ENCODE assay signal across 8 cellular contexts in the genomic region with DNA sequence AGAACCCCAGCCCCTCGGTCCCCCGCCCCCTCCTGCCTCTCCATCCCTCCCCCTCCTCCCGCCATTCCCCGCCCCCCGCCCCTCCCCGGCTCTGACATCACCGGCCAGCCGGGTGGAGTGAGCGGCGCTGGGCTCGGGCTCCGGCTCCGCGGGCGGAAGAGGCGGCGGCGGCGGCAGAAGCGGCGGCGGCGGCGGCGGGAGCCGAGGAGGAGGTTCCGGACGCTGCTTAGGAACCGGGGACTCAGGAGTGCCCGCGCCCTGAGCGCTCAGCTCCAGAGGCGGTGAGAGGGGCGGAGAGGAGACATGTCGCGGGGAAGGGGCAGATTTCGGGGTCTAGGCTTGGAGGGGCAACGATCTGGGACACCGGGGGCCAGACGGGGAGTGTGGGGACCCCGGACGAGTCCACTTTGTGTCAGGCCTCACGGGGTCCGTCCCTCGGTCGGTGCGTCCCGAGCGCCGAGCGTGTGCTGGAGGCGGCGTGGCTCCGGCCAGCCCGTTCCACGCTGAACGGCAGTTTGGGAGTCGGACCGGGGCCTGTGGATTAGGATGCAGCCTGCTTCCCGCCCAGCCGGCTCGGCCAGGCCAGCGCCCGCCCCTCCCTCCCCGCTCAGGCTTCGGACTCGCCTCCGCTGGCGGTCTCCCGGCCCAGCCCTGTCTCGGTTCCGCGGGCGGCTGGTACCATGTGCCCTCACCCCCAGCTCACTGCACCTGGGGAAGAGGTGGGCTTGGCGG. TPM values are rescaled to one million over a fixed set of nuclear protein-coding genes. Genes with fewer than 3 reads are reported as not detected.
A peak's percentile ranks its signal among the peaks of the same experiment; 100 is the strongest.
DNase-seq lines count a peak whose midpoint lies in the region; ATAC-seq and TF ChIP-seq lines count a peak whose summit lies in the region.

A gene with protein sequence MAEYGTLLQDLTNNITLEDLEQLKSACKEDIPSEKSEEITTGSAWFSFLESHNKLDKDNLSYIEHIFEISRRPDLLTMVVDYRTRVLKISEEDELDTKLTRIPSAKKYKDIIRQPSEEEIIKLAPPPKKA (plus strand): TSS at position 143 of the 732 bp plus-strand sequence. CDS start 6,161 bp downstream, outside the sequence.

- peak within 1 kb of the TSS; percentile 84 for H3K9ac ChIP-seq in H9 (ENCODE audit: extremely low read depth, insufficient read length, low read length)

- H2BK12ac ChIP-seq in H9 (ENCODE audit: insufficient read length, low read depth, low read length): no peak within 1 kb of the TSS

- WGBS in H9 (ENCODE audit: extremely low coverage, insufficient read length, low lambda C conversion rate): no CpG with 5 or more reads among the region's 75 CpGs

- no peaks in the 10 kb centered on the region for H3K27me3 ChIP-seq in H9 (ENCODE audit: insufficient read depth, low read length)

- H3K79me2 ChIP-seq in H9 (ENCODE audit: insufficient read depth, low read length): no peaks in the 10 kb centered on the region

- no peaks in the 10 kb centered on the region for H3K27me3 Mint-ChIP-seq in H9 (ENCODE audit: low read depth)

- H3K27ac Mint-ChIP-seq in H9: peak within 1 kb of the TSS in 2 of 3 experiments; percentile 20 to 94; a peak in 3 of 7 replicates

- H3K23ac ChIP-seq in H9 (ENCODE audit: insufficient read length, low read depth, low read length): no peak within 1 kb of the TSS

- no peak within 1 kb of the TSS for H3T11ph ChIP-seq in H9 (ENCODE audit: low read length)

- no peak within 1 kb of the TSS for H2BK5ac ChIP-seq in H9 (ENCODE audit: insufficient read length, low read length)

- peaks cover 4 to 35% (median 8%) of the 10 kb centered on the region in 3 experiments; a peak in 5 of 7 replicates for H3K36me3 Mint-ChIP-seq in H9 (ENCODE audit: insufficient read depth in 1 of 3, low read depth in 3 of 3)

- H4K5ac ChIP-seq in H9 (ENCODE audit: insufficient read length, low read depth, low read length): no peak within 1 kb of the TSS

- H3K14ac ChIP-seq in H9 (ENCODE audit: insufficient read depth, low read length): peak within 1 kb of the TSS; percentile 82

- H2AFZ ChIP-seq in H9 (ENCODE audit: low read length): peak within 1 kb of the TSS; percentile 43

- H3K4me3 Mint-ChIP-seq in H9: peak within 1 kb of the TSS; percentile 91

- peaks cover 24% of the 10 kb centered on the region; the same call in 1 of the 2 replicates for H3K4me1 ChIP-seq in H9 (ENCODE audit: insufficient read depth, low read length)

- peaks cover 9% of the 10 kb centered on the region for H3K23me2 ChIP-seq in H9 (ENCODE audit: insufficient read length, low read depth, low read length, poor library complexity, severe bottlenecking)

- H3K4me2 ChIP-seq in H9 (ENCODE audit: insufficient read depth, insufficient read length, low read length): peak within 1 kb of the TSS; percentile 56

- no peak within 1 kb of the TSS; the same call in 1 of the 2 replicates for H2BK15ac ChIP-seq in H9 (ENCODE audit: low read depth, low read length)

- no peak for TF ChIP-seq CTCF in H9 (conservative IDR thresholded peaks at IDR 0.05)

- H3K79me1 ChIP-seq in H9 (ENCODE audit: insufficient read depth, low read depth, low read length, poor library complexity, severe bottlenecking): no peaks in the 10 kb centered on the region

- peak; percentile 77 for DNase-seq in ELR (ENCODE audit: low read depth)
- peak; percentile 78 for DNase-seq in H9
- peak; percentile 36 for DNase-seq in NCI-H2107 treated with DMSO at 0.1 percent for 48 hours (lab: John Stamatoyannopoulos, UW; ENCODE audit: unreplicated experiment)
- DNase-seq in activated CD4-positive, alpha-beta T cell treated with anti-CD3 and anti-CD28 coated beads for 4 hours: peak; percentile 70 to 72
- DNase-seq in left colon: peak; percentile 74 to 85
- DNase-seq in stimulated activated CD4-positive, alpha-beta T cell treated with anti-CD3 and anti-CD28 coated beads, Interleukin-1b, Interleukin-23, amount 100 ng/mL, for 4 hours (ENCODE audit: low read depth in 2 of 2): peak; percentile 58 to 68

- H3K9me3 Mint-ChIP-seq in H9: no peaks in the 10 kb centered on the region

- H2BK120ac ChIP-seq in H9 (ENCODE audit: low read depth, low read length, poor library complexity, severe bottlenecking): no peak within 1 kb of the TSS

- no peak within 1 kb of the TSS; the same call in 1 of the 2 replicates for H3K4ac ChIP-seq in H9 (ENCODE audit: low read depth, low read length)

- no peak within 1 kb of the TSS for H2BK20ac ChIP-seq in H9 (ENCODE audit: low read depth, low read length, poor library complexity, severe bottlenecking)

- H3K4me1 Mint-ChIP-seq in H9: peaks cover 51 to 53% of the 10 kb centered on the region in 2 experiments

- peak within 1 kb of the TSS; percentile 91 for H3K18ac ChIP-seq in H9 (ENCODE audit: insufficient read length, low read depth, low read length)

- no peak within 1 kb of the TSS for H4K8ac ChIP-seq in H9 (replicated peaks; ENCODE audit: insufficient read length, low read depth, low read length)

- no peak within 1 kb of the TSS for H4K91ac ChIP-seq in H9 (ENCODE audit: insufficient read length, low read depth, low read length)

- H3K9me3 ChIP-seq in H9 (ENCODE audit: control insufficient read depth, low read depth, low read length): no peaks in the 10 kb centered on the region

- H4K20me1 ChIP-seq in H9 (ENCODE audit: control insufficient read depth, insufficient read depth, insufficient read length): no peaks in the 10 kb centered on the region

- H3K27ac ChIP-seq in H9 (ENCODE audit: insufficient read length, low read depth, low read length) (no peak within 1 kb of the TSS), cingulate gyrus (ENCODE audit: low read depth, low read length) (peak within 1 kb of the TSS; percentile 96)

- peak; percentile 93 for ATAC-seq in left colon
- no peak for ATAC-seq in GM21786 (IDR thresholded peaks at IDR 0.05; ENCODE audit: unreplicated experiment)

- H3K56ac ChIP-seq in H9 (ENCODE audit: insufficient read length, low read depth, low read length): no peak within 1 kb of the TSS

- no peak within 1 kb of the TSS for H2AK5ac ChIP-seq in H9 (ENCODE audit: insufficient read length, low read length)

- intact Hi-C loops in left colon (cut with DNase I, micrococcal nuclease): no loop called here

RNA-seq across cellular contexts. Expression of the gene that starts here (rescaled TPM):
- 80.8 and 82.1 TPM in 2 replicates for total RNA-seq in H9 (2021)
- total RNA-seq in left colon: 10 to 100 TPM; 26.2 to 42.4 TPM
